ENCODE assay signal across 15 cellular contexts in genomic region chr2:40935349-40935748, GRCh38.
"Had no signal": no experiment of that assay in that cellular context is flagged by ENCODE, and none has a peak within 500 bp of the region (broad histone marks: within the 10 kb centered on the region; RNA-seq: fewer than 3 reads in every experiment).

No MANE protein-coding gene starts in this region.

- H3K27ac Mint-ChIP-seq: activated CD4-positive, alpha-beta memory T cell treated with anti-CD3 and anti-CD28 coated beads, Interleukin-2, amount 10 ng/mL, durations not matched to agents 7 days and 5 days; activated CD4-positive, alpha-beta T cell treated with anti-CD3 and anti-CD28 coated beads for 36 hours; activated T-helper 1 cell treated with anti-CD3 and anti-CD28 coated beads, Interleukin-12 subunit alpha, Interleukin-12 subunit beta, Interleukin-2, Interleukin-4 antibody, amounts not matched to agents 30 ng/mL and 10 ng/mL and 1 ng/mL, durations not matched to agents 14 hours and 24 hours and 36 hours; naive B cell had no signal

- H3K4me3 Mint-ChIP-seq: activated CD4-positive, alpha-beta memory T cell treated with anti-CD3 and anti-CD28 coated beads, Interleukin-2, amount 10 ng/mL, durations not matched to agents 7 days and 5 days; activated CD4-positive, alpha-beta T cell treated with anti-CD3 and anti-CD28 coated beads for 36 hours; activated T-helper 1 cell treated with anti-CD3 and anti-CD28 coated beads, Interleukin-12 subunit alpha, Interleukin-12 subunit beta, Interleukin-2, Interleukin-4 antibody, amounts not matched to agents 30 ng/mL and 10 ng/mL and 1 ng/mL, durations not matched to agents 14 hours and 24 hours and 36 hours; naive B cell had no signal

- DNase-seq: activated CD4-positive, alpha-beta memory T cell treated with anti-CD3 and anti-CD28 coated beads, Interleukin-2, amount 10 ng/mL, durations not matched to agents 7 days and 5 days; activated CD4-positive, alpha-beta T cell treated with anti-CD3 and anti-CD28 coated beads for 36 hours; activated naive CD4-positive, alpha-beta T cell; foreskin keratinocyte; head of caudate nucleus; naive B cell; nucleus accumbens; stimulated activated CD4-positive, alpha-beta T cell treated with anti-CD3 and anti-CD28 coated beads, Interleukin-2, amount 100 ng/mL, for 24 hours; stimulated activated naive CD8-positive, alpha-beta T cell treated with anti-CD3 and anti-CD28 coated beads, Interleukin-15, Interleukin-2, amounts not matched to agents 100 U/mL and 50 U/mL, for 24 hours had no signal

- H3K27me3 ChIP-seq: ascending aorta, foreskin keratinocyte had no signal

- H3K27ac ChIP-seq: ascending aorta, foreskin keratinocyte, prostate gland had no signal

- FAIRE-seq: endothelial cell of umbilical vein had no signal

- H3K36me3 ChIP-seq: ascending aorta, prostate gland had no signal

- H3K4me1 Mint-ChIP-seq: activated CD4-positive, alpha-beta memory T cell treated with anti-CD3 and anti-CD28 coated beads, Interleukin-2, amount 10 ng/mL, durations not matched to agents 7 days and 5 days; activated CD4-positive, alpha-beta T cell treated with anti-CD3 and anti-CD28 coated beads for 36 hours; naive B cell had no signal

- H3K27me3 Mint-ChIP-seq: activated CD4-positive, alpha-beta memory T cell treated with anti-CD3 and anti-CD28 coated beads, Interleukin-2, amount 10 ng/mL, durations not matched to agents 7 days and 5 days; activated CD4-positive, alpha-beta T cell treated with anti-CD3 and anti-CD28 coated beads for 36 hours; naive B cell had no signal

- H3K36me3 Mint-ChIP-seq: naive B cell had no signal

- H3K9me3 ChIP-seq: ascending aorta, prostate gland had no signal

- H3K4me3 ChIP-seq: ascending aorta, lung, prostate gland had no signal

- ATAC-seq: activated CD4-positive, alpha-beta T cell treated with anti-CD3 and anti-CD28 coated beads for 36 hours; foreskin keratinocyte; sciatic nerve; stimulated activated naive CD8-positive, alpha-beta T cell treated with anti-CD3 and anti-CD28 coated beads, Interleukin-15, Interleukin-2, amounts not matched to agents 100 U/mL and 50 U/mL, for 24 hours had no signal

- H3K4me1 ChIP-seq: ascending aorta, foreskin keratinocyte, prostate gland had no signal
